Comparison of ENCODE assay signal across 28 cellular contexts in the genomic region with DNA sequence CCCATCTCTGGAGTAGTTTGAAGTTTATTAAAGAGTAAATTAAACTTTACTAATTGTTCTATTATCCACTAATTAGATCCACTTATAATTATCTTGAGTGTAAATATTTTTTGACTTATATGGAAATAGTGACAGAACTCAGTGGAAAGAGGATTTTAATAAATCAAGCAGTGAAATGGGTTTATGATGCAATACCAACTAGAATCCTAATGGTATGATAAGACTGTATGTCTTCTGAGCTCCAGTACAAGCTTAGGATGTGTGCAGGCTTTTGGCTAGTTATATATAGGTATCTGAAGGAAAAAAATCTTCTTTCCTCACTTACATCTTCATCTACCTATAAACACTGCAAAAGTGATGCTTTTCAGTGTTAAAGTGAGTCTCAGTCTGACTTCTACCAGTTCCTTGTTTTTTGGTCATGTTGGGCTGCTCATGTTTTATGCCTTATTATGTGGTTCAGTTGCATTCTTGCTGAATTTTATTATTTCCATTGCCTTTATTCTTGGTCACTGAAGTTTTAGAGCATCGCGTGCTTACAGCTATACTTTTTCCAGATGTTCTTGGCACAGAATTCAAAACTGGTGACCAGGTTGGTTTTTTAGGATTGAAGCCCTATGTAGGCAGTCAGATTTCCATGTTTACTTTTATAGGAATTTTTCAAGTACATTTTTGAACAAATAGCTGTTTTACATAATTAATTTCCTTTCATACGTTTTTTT.
"Had no signal": no experiment of that assay in that cellular context is flagged by ENCODE, and none has a peak within 500 bp of the region (broad histone marks: within the 10 kb centered on the region; RNA-seq: fewer than 3 reads in every experiment).

No MANE protein-coding gene starts in this region.

- ATAC-seq: heart right ventricle, left lobe of liver, lower lobe of right lung, natural killer cell, psoas muscle, T-helper 17 cell had no signal

- H3K36me3 ChIP-seq: esophagus muscularis mucosa, lower lobe of right lung, transverse colon had no signal

- H3K27me3 ChIP-seq: esophagus muscularis mucosa, heart right ventricle, neural progenitor cell, spleen, testis, transverse colon had no signal

- H3K4me3 ChIP-seq: esophagus muscularis mucosa, heart right ventricle, lower lobe of right lung, neural progenitor cell, psoas muscle, spleen, testis, transverse colon had no signal

- H3K9ac ChIP-seq: neural progenitor cell, parathyroid adenoma had no signal

- H3K4me1 ChIP-seq: esophagus muscularis mucosa, heart right ventricle, lower lobe of right lung, neural progenitor cell, parathyroid adenoma, psoas muscle, spleen, testis, transverse colon had no signal

- FAIRE-seq: bronchial epithelial cell had no signal

- H3K27me3 Mint-ChIP-seq: activated CD4-positive, alpha-beta memory T cell treated with anti-CD3 and anti-CD28 coated beads for 36 hours; activated CD4-positive, alpha-beta T cell treated with anti-CD3 and anti-CD28 coated beads, Interleukin-2, amount 10 ng/mL, durations not matched to agents 24 days and 14 days; T-helper 17 cell had no signal

- H2AFZ ChIP-seq: neural progenitor cell, parathyroid adenoma had no signal

- H3K4me1 Mint-ChIP-seq: activated CD4-positive, alpha-beta T cell treated with anti-CD3 and anti-CD28 coated beads, Interleukin-2, amount 10 ng/mL, durations not matched to agents 24 days and 14 days; neural progenitor cell; T-helper 17 cell had no signal

- H3K4me3 Mint-ChIP-seq: activated CD4-positive, alpha-beta memory T cell treated with anti-CD3 and anti-CD28 coated beads for 36 hours; activated CD4-positive, alpha-beta T cell treated with anti-CD3 and anti-CD28 coated beads, Interleukin-2, amount 10 ng/mL, durations not matched to agents 24 days and 14 days; natural killer cell; neural progenitor cell; T-helper 17 cell had no signal

- DNase-seq: activated CD4-positive, alpha-beta memory T cell treated with anti-CD3 and anti-CD28 coated beads for 36 hours; activated CD4-positive, alpha-beta T cell treated with anti-CD3 and anti-CD28 coated beads, Interleukin-2, amount 10 ng/mL, durations not matched to agents 24 days and 14 days; activated CD4-positive, CD25-positive, alpha-beta regulatory T cell treated with anti-CD3 and anti-CD28 coated beads, Interleukin-2, amount 50 U/mL, for 72 hours; activated CD8-positive, alpha-beta memory T cell treated with anti-CD3 and anti-CD28 coated beads, Interleukin-2, amount 50 U/mL, for 4 hours; activated gamma-delta T cell treated with Interleukin-2 at 50 U/mL for 16 hours; activated naive CD4-positive, alpha-beta T cell treated with anti-CD3 and anti-CD28 coated beads, Interleukin-2, amount 50 U/mL, for 16 hours; activated T-cell treated with anti-CD3 and anti-CD28 coated beads, Interleukin-2, amount 50 U/mL, for 1 hour; amygdala; dermis blood vessel endothelial cell; effector CD4-positive, alpha-beta T cell; foreskin melanocyte; heart right ventricle; kidney glomerular epithelial cell; lower lobe of right lung; mesenchymal stem cell; natural killer cell; occipital lobe; psoas muscle; spleen; stimulated activated naive CD4-positive, alpha-beta T cell treated with Interleukin-2 at 50 U/mL for 16 hours; T-helper 17 cell; testis; transverse colon had no signal

- H3K27ac Mint-ChIP-seq: activated CD4-positive, alpha-beta memory T cell treated with anti-CD3 and anti-CD28 coated beads for 36 hours; activated CD4-positive, alpha-beta T cell treated with anti-CD3 and anti-CD28 coated beads, Interleukin-2, amount 10 ng/mL, durations not matched to agents 24 days and 14 days; natural killer cell; neural progenitor cell; T-helper 17 cell had no signal

- H3K4me2 ChIP-seq: neural progenitor cell had no signal

- H3K79me2 ChIP-seq: parathyroid adenoma had no signal

- H3K27ac ChIP-seq: esophagus muscularis mucosa, heart right ventricle, lower lobe of right lung, neural progenitor cell, parathyroid adenoma, psoas muscle, spleen, testis, transverse colon had no signal

- H3K9me3 ChIP-seq: esophagus muscularis mucosa, lower lobe of right lung, psoas muscle, testis, transverse colon had no signal

- H3K9me3 Mint-ChIP-seq: natural killer cell had no signal
